ENCODE assay signal across 1 cellular context in genomic region chr11:125165111-125165663, GRCh38.
A peak's percentile ranks its signal among the peaks of the same experiment; 100 is the strongest.
TF ChIP-seq lines count a peak whose summit lies in the region.

No MANE protein-coding gene starts in this region.

TF ChIP-seq in GM23338, 12 proteins besides CTCF, POLR2A, EP300 and RAD21:
- TF ChIP-seq EZH2 (IDR thresholded peaks at IDR 0.05; ENCODE audit: low read depth, unreplicated experiment) (peak; percentile 71), ETS1 (IDR thresholded peaks at IDR 0.05) (no peak)
